ENCODE assay signal across 8 cellular contexts in the genomic region with DNA sequence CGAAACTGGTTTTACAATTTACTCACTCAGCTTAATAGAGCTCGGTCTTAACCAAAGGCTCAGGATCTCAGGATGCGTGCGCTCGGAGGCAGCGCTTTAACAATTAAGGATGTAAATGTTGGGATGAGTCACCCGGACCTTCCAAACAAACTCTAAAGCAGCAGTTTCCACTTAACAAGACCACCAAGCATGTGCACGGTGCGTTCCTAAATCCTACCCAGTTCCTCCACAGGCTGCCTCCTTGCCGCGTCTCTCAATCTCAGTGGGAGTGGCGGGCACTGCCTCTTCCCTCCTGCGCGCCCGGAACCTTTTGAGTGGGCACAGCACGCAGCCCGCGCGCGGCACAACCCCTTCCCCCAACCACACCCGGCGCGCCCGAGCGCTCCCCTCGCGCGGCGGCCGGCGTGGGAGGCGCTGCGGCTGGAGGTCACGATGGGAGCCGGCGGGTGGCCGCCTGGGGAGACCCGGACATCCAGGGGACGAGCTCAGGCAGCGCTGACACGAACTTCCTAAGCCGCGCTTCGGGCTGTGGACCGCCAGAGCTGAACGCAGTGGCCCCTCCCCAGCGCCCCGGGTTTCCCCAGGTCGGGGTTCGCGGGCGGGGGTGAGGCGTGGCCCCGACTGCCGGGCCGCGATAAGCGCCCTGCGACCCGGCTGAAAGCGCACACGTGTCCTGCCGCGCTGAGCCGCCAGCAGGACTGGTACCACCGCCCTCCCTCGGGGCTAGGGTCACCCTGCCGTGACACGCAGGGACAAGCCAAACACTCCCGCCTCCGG. TPM values are rescaled to one million over a fixed set of nuclear protein-coding genes. Genes with fewer than 3 reads are reported as not detected.
DNase-seq lines count a peak whose midpoint lies in the region; ATAC-seq and TF ChIP-seq lines count a peak whose summit lies in the region.

Gene ABCG2 (minus strand): TSS at position 280 of the 777 bp plus-strand sequence. CDS start 18,644 bp downstream, outside the sequence.

- ATAC-seq in GM21367 (IDR thresholded peaks at IDR 0.05; ENCODE audit: unreplicated experiment), result peak; percentile 50
- no peak for ATAC-seq in GM18861 (IDR thresholded peaks at IDR 0.05; ENCODE audit: unreplicated experiment)

- no peak within 1 kb of the TSS for H3K27ac Mint-ChIP-seq in activated CD4-positive, alpha-beta memory T cell treated with anti-CD3 and anti-CD28 coated beads, Interleukin-2, amount 10 ng/mL, durations not matched to agents 7 days and 5 days

- CTCF ChIA-PET in activated CD4-positive, alpha-beta memory T cell treated with anti-CD3 and anti-CD28 coated beads, Interleukin-2, amount 10 ng/mL, durations not matched to agents 7 days and 5 days (lab: Charles Lee), result no interaction called here

- peaks cover 18% of the 10 kb centered on the region for H3K27me3 Mint-ChIP-seq in activated CD4-positive, alpha-beta memory T cell treated with anti-CD3 and anti-CD28 coated beads, Interleukin-2, amount 10 ng/mL, durations not matched to agents 7 days and 5 days

- H3K9ac ChIP-seq in mucosa of rectum (ENCODE audit: low read depth in 1 of 2, low read length in 2 of 2), result peak within 1 kb of the TSS in 1 of 2 donors; percentile 57

- H3K36me3 ChIP-seq in mucosa of rectum (ENCODE audit: control insufficient read depth in 2 of 2, insufficient read depth in 2 of 2, low read length in 2 of 2), result no peaks in the 10 kb centered on the region

- peaks cover 14% of the 10 kb centered on the region for H3K4me1 Mint-ChIP-seq in activated CD4-positive, alpha-beta memory T cell treated with anti-CD3 and anti-CD28 coated beads, Interleukin-2, amount 10 ng/mL, durations not matched to agents 7 days and 5 days

- peaks cover 0 to 8% of the 10 kb centered on the region in 2 donors for H3K4me1 ChIP-seq in mucosa of rectum (ENCODE audit: control insufficient read depth in 2 of 2, insufficient read depth in 2 of 2, low read length in 2 of 2)

- DNase-seq in COLO829 (ENCODE audit: low spot score), result peak; percentile 12
- DNase-seq in Jurkat, Clone E6-1 (ENCODE audit: low read depth, low spot score), result no peak
- DNase-seq in activated CD4-positive, alpha-beta memory T cell treated with anti-CD3 and anti-CD28 coated beads, Interleukin-2, amount 10 ng/mL, durations not matched to agents 7 days and 5 days, result peak; percentile 54
- peak; percentile 68 for DNase-seq in epithelial cell of esophagus (ENCODE audit: low read depth)
- DNase-seq in stimulated activated naive CD4-positive, alpha-beta T cell treated with Interleukin-2 at 50 U/mL for 16 hours (lab: John Stamatoyannopoulos, UW), result peak; percentile 50

- peak within 1 kb of the TSS; percentile 69 for H3K4me3 Mint-ChIP-seq in activated CD4-positive, alpha-beta memory T cell treated with anti-CD3 and anti-CD28 coated beads, Interleukin-2, amount 10 ng/mL, durations not matched to agents 7 days and 5 days

- peak within 1 kb of the TSS; percentile 58 to 68 for H3K27ac ChIP-seq in mucosa of rectum (ENCODE audit: low read depth in 2 of 2, low read length in 2 of 2)

- H3K36me3 Mint-ChIP-seq in activated CD4-positive, alpha-beta memory T cell treated with anti-CD3 and anti-CD28 coated beads, Interleukin-2, amount 10 ng/mL, durations not matched to agents 7 days and 5 days (ENCODE audit: low read depth), result no peaks in the 10 kb centered on the region

- peaks cover 4% of the 10 kb centered on the region for H3K9me3 Mint-ChIP-seq in activated CD4-positive, alpha-beta memory T cell treated with anti-CD3 and anti-CD28 coated beads, Interleukin-2, amount 10 ng/mL, durations not matched to agents 7 days and 5 days

- peaks cover 0 to 6% of the 10 kb centered on the region in 2 donors for H3K27me3 ChIP-seq in mucosa of rectum (ENCODE audit: control insufficient read depth in 2 of 2, insufficient read depth in 2 of 2, low read length in 2 of 2)

- H3K9me3 ChIP-seq in mucosa of rectum (ENCODE audit: control insufficient read depth in 2 of 2, low read length in 2 of 2), result no peaks in the 10 kb centered on the region

- H3K4me3 ChIP-seq in Jurkat, Clone E6-1 (ENCODE audit: low read length), result peak within 1 kb of the TSS; percentile 51
- H3K4me3 ChIP-seq in epithelial cell of esophagus (ENCODE audit: low read length) (peak within 1 kb of the TSS; percentile 51), mucosa of rectum (ENCODE audit: low read length in 2 of 2) (peak within 1 kb of the TSS; percentile 74 to 79)

- POLR2A ChIA-PET in activated CD4-positive, alpha-beta memory T cell treated with anti-CD3 and anti-CD28 coated beads, Interleukin-2, amount 10 ng/mL, durations not matched to agents 7 days and 5 days (lab: Charles Lee), result interaction anchor here (1.1 kb wide), 1 partner anchor 125 kb away, joined by 4 read pairs; the partner anchor contains the start of gene PPM1K

- TF ChIP-seq CTCF in epithelial cell of esophagus (IDR thresholded peaks at IDR 0.05; ENCODE audit: insufficient read depth, low read depth, low read length, missing control alignments), result no peak

RNA-seq across cellular contexts. Expression of gene ABCG2, which starts in this region (rescaled TPM):
- polyA plus RNA-seq in Jurkat, Clone E6-1 (2012; ENCODE audit: insufficient read depth, insufficient read length), result 10.5 TPM
- 1 to 10 TPM; 1.0 to 1.2 TPM for total RNA-seq in activated CD4-positive, alpha-beta memory T cell treated with anti-CD3 and anti-CD28 coated beads, Interleukin-2, amount 10 ng/mL, durations not matched to agents 7 days and 5 days
